Comparison of ENCODE assay signal across 23 cellular contexts in the genomic region with DNA sequence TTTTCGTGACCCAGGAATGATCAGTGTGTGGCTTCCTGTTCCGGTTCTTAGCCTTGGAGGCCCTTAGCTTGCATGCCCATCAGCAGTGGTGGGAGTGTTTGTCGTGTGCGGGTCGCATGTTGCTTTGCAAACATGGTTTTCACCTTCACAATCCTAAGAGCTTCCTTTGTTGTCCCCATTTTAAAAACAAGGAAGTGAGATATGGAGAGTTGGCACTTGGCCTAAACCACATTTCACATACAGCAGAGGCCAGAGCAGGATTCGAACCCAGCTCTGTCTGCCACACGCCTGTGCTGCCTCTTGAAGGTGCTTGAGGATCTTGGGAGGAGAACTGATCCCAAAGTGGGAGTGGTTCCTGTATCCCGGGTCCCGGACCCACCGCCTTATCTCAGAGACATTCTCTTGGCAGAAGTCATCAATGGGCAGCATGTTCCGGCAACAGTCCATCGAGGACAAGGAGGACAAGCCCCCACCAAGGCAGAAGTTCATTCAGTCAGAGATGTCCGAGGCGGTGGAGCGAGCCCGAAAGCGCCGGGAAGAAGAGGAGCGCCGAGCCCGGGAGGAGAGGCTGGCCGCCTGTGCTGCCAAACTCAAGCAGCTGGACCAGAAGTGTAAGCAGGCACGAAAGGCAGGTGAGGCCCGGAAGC. TPM values are rescaled to one million over a fixed set of nuclear protein-coding genes. Genes with fewer than 3 reads are reported as not detected.
DNase-seq lines count a peak whose midpoint lies in the region; ATAC-seq and TF ChIP-seq lines count a peak whose summit lies in the region.
"Had no signal": no experiment of that assay in that cellular context is flagged by ENCODE, and none has a peak within 500 bp of the region (broad histone marks: within the 10 kb centered on the region; RNA-seq: fewer than 3 reads in every experiment).

No MANE protein-coding gene starts in this region.

- no peaks in the 10 kb centered on the region for H3K9me2 ChIP-seq in Karpas-422 (replicated peaks; ENCODE audit: insufficient read depth, low read length)

- no peak overlapping the region for H3K27ac ChIP-seq in Karpas-422 (ENCODE audit: low read length)
- H3K27ac ChIP-seq: GM23248, tibial nerve had no signal

- no peak overlapping the region for H3K9ac ChIP-seq in Karpas-422 (ENCODE audit: low read length)
- H3K9ac ChIP-seq: GM23248 had no signal

- H3K4me3 ChIP-seq in Karpas-422 (ENCODE audit: low read length): no peak overlapping the region
- H3K4me3 ChIP-seq: GM23248, tibial nerve had no signal

- ATAC-seq in T-helper 17 cell: no peak
- ATAC-seq in GM18505 (IDR thresholded peaks at IDR 0.05; ENCODE audit: unreplicated experiment): no peak
- ATAC-seq: esophagus mucosa, left colon had no signal

- peaks cover 76 to 90% of the 10 kb centered on the region in 2 donors for H3K36me3 Mint-ChIP-seq in CD14-positive monocyte
- H3K36me3 Mint-ChIP-seq in T-helper 17 cell (ENCODE audit: low read depth): peaks cover 4% of the 10 kb centered on the region

- no peaks in the 10 kb centered on the region for H3K27me3 ChIP-seq in Karpas-422 (ENCODE audit: low read length)
- H3K27me3 ChIP-seq: tibial nerve had no signal

- H2AFZ ChIP-seq in Karpas-422 (ENCODE audit: low read length): no peak overlapping the region
- H2AFZ ChIP-seq: GM23248 had no signal

- CTCF ChIA-PET in HEK293T (lab: Yijun Ruan, JAX): no interaction called here

- H3K4me1 Mint-ChIP-seq in CD14-positive monocyte (peaks cover 2% of the 10 kb centered on the region), T-helper 17 cell (peaks cover 5% of the 10 kb centered on the region)

- H3K4me2 ChIP-seq in Karpas-422 (ENCODE audit: low read depth, low read length, poor library complexity, severe bottlenecking): no peak overlapping the region

- intact Hi-C loops in CD14-positive monocyte (cut with micrococcal nuclease): no loop called here

- peaks cover 0 to 2% (median 0%) of the 10 kb centered on the region in 7 donors for H3K9me3 Mint-ChIP-seq in CD14-positive monocyte
- H3K9me3 Mint-ChIP-seq: CD4-positive, alpha-beta memory T cell; stimulated activated naive CD8-positive, alpha-beta T cell treated with anti-CD3 and anti-CD28 coated beads, Interleukin-15, Interleukin-2, amounts not matched to agents 100 ng/mL and 50 ng/mL, for 24 hours had no signal

- no peak for TF ChIP-seq CTCF in CD14-positive monocyte (IDR thresholded peaks at IDR 0.05)

- POLR2A ChIA-PET in HEK293T (lab: Yijun Ruan, JAX): no interaction called here

- DNase-seq in CD14-positive monocyte (ENCODE audit: low spot score) (no peak), Kasumi-1 (lab: John Stamatoyannopoulos, UW) (peak; percentile 17 to 22), T-helper 17 cell (no peak), iris pigment epithelial cell (ENCODE audit: low read depth) (peak; percentile 6), G401 (ENCODE audit: low spot score) (no peak), Karpas-422 (no peak), HEK293T (ENCODE audit: extremely low spot score) (no peak)
- DNase-seq: activated CD4-positive, alpha-beta T cell treated with anti-CD3 and anti-CD28 coated beads, Interleukin-2, amount 50 U/mL, for 48 hours; activated naive CD4-positive, alpha-beta T cell treated with Interleukin-2 at 50 U/mL for 16 hours; anterior cingulate cortex; CD4-positive, alpha-beta memory T cell; central memory CD4-positive, alpha-beta T cell; GM23248; left colon; NCI-H1092; NCI-H2107; NCI-H524; stimulated activated CD4-positive, alpha-beta T cell treated with anti-CD3 and anti-CD28 coated beads, Interleukin-2, amount 100 ng/mL, for 24 hours had no signal

- H3K9me3 ChIP-seq in T-helper 17 cell (ENCODE audit: control insufficient read depth, low read length, poor library complexity, severe bottlenecking): no peaks in the 10 kb centered on the region
- H3K9me3 ChIP-seq in Karpas-422 (ENCODE audit: low read length): no peaks in the 10 kb centered on the region
- H3K9me3 ChIP-seq: tibial nerve had no signal

- no peak for TF ChIP-seq POLR2A in GM18505 (IDR thresholded peaks at IDR 0.05; ENCODE audit: borderline replicate concordance, extremely low read depth, insufficient read depth, insufficient read length)

- H3K4me3 Mint-ChIP-seq in CD14-positive monocyte (no peak overlapping the region), T-helper 17 cell (no peak overlapping the region)
- H3K4me3 Mint-ChIP-seq: CD4-positive, alpha-beta memory T cell; stimulated activated naive CD8-positive, alpha-beta T cell treated with anti-CD3 and anti-CD28 coated beads, Interleukin-15, Interleukin-2, amounts not matched to agents 100 ng/mL and 50 ng/mL, for 24 hours had no signal

- in situ Hi-C loops in G401 (cut with HindIII; ENCODE audit: low sequenced_read_pairs): no loop called here

- H3K4me1 ChIP-seq in Karpas-422 (ENCODE audit: low read length): no peaks in the 10 kb centered on the region
- H3K4me1 ChIP-seq: tibial nerve had no signal

- H3K36me3 ChIP-seq in Karpas-422 (ENCODE audit: insufficient read depth, low read length): peaks cover 63% of the 10 kb centered on the region

- H3K27ac Mint-ChIP-seq in CD14-positive monocyte: peak overlapping the region in 5 of 7 donors; percentile 5 to 51 (median 33)
- H3K27ac Mint-ChIP-seq in T-helper 17 cell: peak overlapping the region; percentile 67
- H3K27ac Mint-ChIP-seq: stimulated activated naive CD8-positive, alpha-beta T cell treated with anti-CD3 and anti-CD28 coated beads, Interleukin-15, Interleukin-2, amounts not matched to agents 100 ng/mL and 50 ng/mL, for 24 hours had no signal

- H3K79me2 ChIP-seq in Karpas-422 (ENCODE audit: low read length): peaks cover 51% of the 10 kb centered on the region

- H4K20me1 ChIP-seq in Karpas-422 (ENCODE audit: insufficient read depth, low read depth, low read length): peaks cover 34% of the 10 kb centered on the region

- no peaks in the 10 kb centered on the region for H3K27me3 Mint-ChIP-seq in CD14-positive monocyte (ENCODE audit: low read depth in 3 of 3)
- no peaks in the 10 kb centered on the region for H3K27me3 Mint-ChIP-seq in T-helper 17 cell
- H3K27me3 Mint-ChIP-seq: CD4-positive, alpha-beta memory T cell; progenitor cell of endocrine pancreas; stimulated activated naive CD8-positive, alpha-beta T cell treated with anti-CD3 and anti-CD28 coated beads, Interleukin-15, Interleukin-2, amounts not matched to agents 100 ng/mL and 50 ng/mL, for 24 hours had no signal

TF ChIP-seq in HEK293T, 16 proteins besides CTCF, POLR2A, EP300 and RAD21:
- TF ChIP-seq ZNF384 (IDR thresholded peaks at IDR 0.05) (no peak), ELF4 (IDR thresholded peaks at IDR 0.05) (no peak), BHLHE40 (IDR thresholded peaks at IDR 0.05; ENCODE audit: borderline replicate concordance) (no peak), L3MBTL2 (conservative IDR thresholded peaks at IDR 0.05) (no peak), TARDBP (IDR thresholded peaks at IDR 0.05) (no peak), FOXM1 (IDR thresholded peaks at IDR 0.05; ENCODE audit: borderline replicate concordance) (no peak), FOXK2 (IDR thresholded peaks at IDR 0.05) (no peak), SP1 (IDR thresholded peaks at IDR 0.05) (no peak), LEF1 (IDR thresholded peaks at IDR 0.05; ENCODE audit: borderline replicate concordance) (no peak), NFRKB (IDR thresholded peaks at IDR 0.05) (no peak), CTBP1 (IDR thresholded peaks at IDR 0.05; ENCODE audit: borderline replicate concordance) (no peak), HDGF (IDR thresholded peaks at IDR 0.05; ENCODE audit: borderline replicate concordance) (no peak), ARNT (IDR thresholded peaks at IDR 0.05) (no peak), SUZ12 (IDR thresholded peaks at IDR 0.05) (no peak), FOXA1 (IDR thresholded peaks at IDR 0.05) (no peak)
- TF ChIP-seq, protein P1, sequence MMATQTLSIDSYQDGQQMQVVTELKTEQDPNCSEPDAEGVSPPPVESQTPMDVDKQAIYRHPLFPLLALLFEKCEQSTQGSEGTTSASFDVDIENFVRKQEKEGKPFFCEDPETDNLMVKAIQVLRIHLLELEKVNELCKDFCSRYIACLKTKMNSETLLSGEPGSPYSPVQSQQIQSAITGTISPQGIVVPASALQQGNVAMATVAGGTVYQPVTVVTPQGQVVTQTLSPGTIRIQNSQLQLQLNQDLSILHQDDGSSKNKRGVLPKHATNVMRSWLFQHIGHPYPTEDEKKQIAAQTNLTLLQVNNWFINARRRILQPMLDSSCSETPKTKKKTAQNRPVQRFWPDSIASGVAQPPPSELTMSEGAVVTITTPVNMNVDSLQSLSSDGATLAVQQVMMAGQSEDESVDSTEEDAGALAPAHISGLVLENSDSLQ (IDR thresholded peaks at IDR 0.05): no peak

RNA-seq across cellular contexts. Expression of a gene that starts 38.2 kb away (rescaled TPM):
- 1 to 10 TPM; 5.9 to 7.5 TPM for polyA plus RNA-seq in CD14-positive monocyte
- 10 to 100 TPM; 50.0 to 54.0 TPM for total RNA-seq in T-helper 17 cell
- total RNA-seq in G401 (2014; rRNA removed; shearing (Covaris generic)): 19.4 and 36.5 TPM in 2 replicates
- 29.0 and 33.9 TPM in 2 replicates for total RNA-seq in Karpas-422 (2014; rRNA removed; shearing (Covaris generic); ENCODE audit: low replicate concordance)

Comparison
In these comparisons a context has a peak if more than half of its experiments do, and no peak if none do; other contexts are left out.
1. DNase-seq: peak in Kasumi-1 (2 of 2) and iris pigment epithelial cell (single experiment); none in CD14-positive monocyte (single experiment), T-helper 17 cell (0 of 3), G401 (single experiment), Karpas-422 (single experiment) and HEK293T (single experiment).